ENCODE assay signal across 19 cellular contexts in the genomic region with DNA sequence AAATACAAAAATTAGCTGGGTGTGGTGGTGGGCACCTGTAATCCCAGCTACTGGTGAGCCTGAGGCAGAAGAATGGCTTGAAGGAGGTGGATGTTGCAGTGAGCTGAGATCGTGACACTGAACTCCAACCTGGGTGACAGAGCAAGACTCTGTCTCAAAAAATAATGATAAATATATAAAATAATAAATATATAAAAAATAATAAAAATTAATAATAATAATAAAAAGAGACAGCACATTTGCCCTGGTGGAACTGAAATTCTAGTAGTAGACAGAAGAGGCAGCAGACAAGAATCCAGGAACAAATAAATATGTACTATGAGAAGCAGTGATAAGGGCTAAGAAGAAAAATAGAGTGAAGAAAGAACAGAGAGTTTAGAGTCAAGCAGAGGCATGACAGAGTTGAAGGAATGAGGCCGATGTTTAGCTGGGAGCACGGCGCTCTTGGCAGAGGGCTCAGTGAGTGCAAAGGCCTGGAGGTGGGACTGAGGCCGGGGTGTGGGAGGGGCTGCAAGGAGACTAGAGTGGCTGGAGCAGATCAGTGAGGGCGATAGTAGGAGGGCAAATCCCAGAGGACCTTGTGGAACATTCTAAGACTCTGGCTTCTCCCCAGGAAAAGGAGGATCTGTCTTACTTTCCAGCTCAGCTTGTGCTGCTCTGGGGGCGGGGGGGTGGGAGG.
DNase-seq lines count a peak whose midpoint lies in the region; ATAC-seq and TF ChIP-seq lines count a peak whose summit lies in the region.
"Had no signal": no experiment of that assay in that cellular context is flagged by ENCODE, and none has a peak within 500 bp of the region (broad histone marks: within the 10 kb centered on the region; RNA-seq: fewer than 3 reads in every experiment).

No MANE protein-coding gene starts in this region.

- no peak overlapping the region for H3K27ac ChIP-seq in right cardiac atrium (ENCODE audit: low read length)
- H3K27ac ChIP-seq: 22Rv1 had no signal

- no peak overlapping the region for H3K4me3 ChIP-seq in right cardiac atrium (ENCODE audit: low read length)
- H3K4me3 ChIP-seq: tibial nerve had no signal

- no peaks in the 10 kb centered on the region for H3K9me3 ChIP-seq in right cardiac atrium (ENCODE audit: control insufficient read depth, low read length)
- H3K9me3 ChIP-seq: tibial nerve had no signal

- TF ChIP-seq CTCF in omental fat pad (IDR thresholded peaks at IDR 0.05): no peak

- WGBS in right cardiac atrium: 37% methylated on average over 7 of the region's 7 CpGs

- H3K4me1 ChIP-seq in right cardiac atrium (ENCODE audit: control insufficient read depth, insufficient read depth, low read length): no peaks in the 10 kb centered on the region

- no peaks in the 10 kb centered on the region for H3K36me3 Mint-ChIP-seq in activated naive CD4-positive, alpha-beta T cell treated with anti-CD3 and anti-CD28 coated beads, Interleukin-2, amount 50 U/mL, for 72 hours
- H3K36me3 Mint-ChIP-seq: stimulated activated memory B cell treated with anti-CD40 and anti-IgM and Interleukin-4, amounts not matched to agents 10 μg/mL and 1 μg/mL and 100 μg/mL, for 72 hours had no signal

- ATAC-seq in Right ventricle myocardium inferior (peak; percentile 89), right cardiac atrium (peak; percentile 83 to 93), omental fat pad (ENCODE audit: low FRiP score) (peak; percentile 86), GM19463 (IDR thresholded peaks at IDR 0.05; ENCODE audit: unreplicated experiment) (no peak), HG02840 (IDR thresholded peaks at IDR 0.05; ENCODE audit: low FRiP score, unreplicated experiment) (no peak)
- ATAC-seq in activated naive CD4-positive, alpha-beta T cell treated with anti-CD3 and anti-CD28 coated beads, Interleukin-2, amount 50 U/mL, for 72 hours: no peak
- ATAC-seq: activated CD4-positive, alpha-beta T cell treated with anti-CD3 and anti-CD28 coated beads for 36 hours; activated naive CD8-positive, alpha-beta T cell treated with anti-CD3 and anti-CD28 coated beads, Interleukin-2, amount 50 U/mL, for 24 hours; stimulated activated memory B cell treated with anti-CD40 and anti-IgM and Interleukin-4, amounts not matched to agents 10 μg/mL and 1 μg/mL and 100 μg/mL, for 72 hours had no signal

- H3K9me3 Mint-ChIP-seq in activated naive CD4-positive, alpha-beta T cell treated with anti-CD3 and anti-CD28 coated beads, Interleukin-2, amount 50 U/mL, for 72 hours: peaks cover 0 to 10% of the 10 kb centered on the region in 2 donors
- H3K9me3 Mint-ChIP-seq: activated T-helper 1 cell treated with anti-CD3 and anti-CD28 coated beads, Interleukin-12 subunit alpha, Interleukin-12 subunit beta, Interleukin-2, Interleukin-4 antibody, amounts not matched to agents 30 ng/mL and 10 ng/mL and 1 ng/mL, durations not matched to agents 14 hours and 24 hours and 36 hours had no signal

- H3K27ac Mint-ChIP-seq in activated naive CD4-positive, alpha-beta T cell treated with anti-CD3 and anti-CD28 coated beads, Interleukin-2, amount 50 U/mL, for 72 hours: no peak overlapping the region
- H3K27ac Mint-ChIP-seq: activated CD4-positive, alpha-beta T cell treated with anti-CD3 and anti-CD28 coated beads for 36 hours; activated naive CD8-positive, alpha-beta T cell treated with anti-CD3 and anti-CD28 coated beads, Interleukin-2, amount 50 U/mL, for 24 hours; activated T-helper 1 cell treated with anti-CD3 and anti-CD28 coated beads, Interleukin-12 subunit alpha, Interleukin-12 subunit beta, Interleukin-2, Interleukin-4 antibody, amounts not matched to agents 30 ng/mL and 10 ng/mL and 1 ng/mL, durations not matched to agents 14 hours and 24 hours and 36 hours; stimulated activated memory B cell treated with anti-CD40 and anti-IgM and Interleukin-4, amounts not matched to agents 10 μg/mL and 1 μg/mL and 100 μg/mL, for 72 hours had no signal

- intact Hi-C loops in Right ventricle myocardium inferior (cut with DNase I): no loop called here
- intact Hi-C loops in cardiac septum (cut with DNase I): no loop called here
- intact Hi-C loops in right cardiac atrium (cut with DNase I): no loop called here

- no peaks in the 10 kb centered on the region for H3K27me3 ChIP-seq in right cardiac atrium (ENCODE audit: control insufficient read depth, insufficient read depth)
- H3K27me3 ChIP-seq: tibial nerve had no signal

- DNase-seq in Right ventricle myocardium inferior (ENCODE audit: missing footprints): peak; percentile 80
- no peak for DNase-seq in cardiac septum (ENCODE audit: low spot score)
- peak; percentile 65 to 93 (median 91) for DNase-seq in right cardiac atrium
- no peak for DNase-seq in omental fat pad (ENCODE audit: low spot score)
- DNase-seq in activated naive CD4-positive, alpha-beta T cell treated with anti-CD3 and anti-CD28 coated beads, Interleukin-2, amount 50 U/mL, for 72 hours (ENCODE audit: low spot score in 2 of 2): no peak
- DNase-seq in DMS79 treated with DMSO at 0.1 percent for 48 hours (lab: John Stamatoyannopoulos, UW): no peak
- DNase-seq: activated CD4-positive, alpha-beta T cell treated with anti-CD3 and anti-CD28 coated beads for 36 hours; activated naive CD8-positive, alpha-beta T cell treated with anti-CD3 and anti-CD28 coated beads, Interleukin-2, amount 50 U/mL, for 24 hours; Calu3; H7; IMR-90; NCI-H1436; NCI-H69 had no signal

Comparison
In these comparisons a context has a peak if more than half of its experiments do, and no peak if none do; other contexts are left out.
1. DNase-seq: peak in Right ventricle myocardium inferior (single experiment) and right cardiac atrium (3 of 3); none in cardiac septum (single experiment), omental fat pad (single experiment), activated naive CD4-positive, alpha-beta T cell treated with anti-CD3 and anti-CD28 coated beads, Interleukin-2, amount 50 U/mL, for 72 hours (0 of 2) and DMS79 treated with DMSO at 0.1 percent for 48 hours (single experiment).
2. ATAC-seq: peak in Right ventricle myocardium inferior (single experiment), right cardiac atrium (2 of 2) and omental fat pad (single experiment); none in GM19463 (single experiment), HG02840 (single experiment) and activated naive CD4-positive, alpha-beta T cell treated with anti-CD3 and anti-CD28 coated beads, Interleukin-2, amount 50 U/mL, for 72 hours (0 of 2).